Comparison of ENCODE assay signal across 10 cellular contexts in the genomic region with DNA sequence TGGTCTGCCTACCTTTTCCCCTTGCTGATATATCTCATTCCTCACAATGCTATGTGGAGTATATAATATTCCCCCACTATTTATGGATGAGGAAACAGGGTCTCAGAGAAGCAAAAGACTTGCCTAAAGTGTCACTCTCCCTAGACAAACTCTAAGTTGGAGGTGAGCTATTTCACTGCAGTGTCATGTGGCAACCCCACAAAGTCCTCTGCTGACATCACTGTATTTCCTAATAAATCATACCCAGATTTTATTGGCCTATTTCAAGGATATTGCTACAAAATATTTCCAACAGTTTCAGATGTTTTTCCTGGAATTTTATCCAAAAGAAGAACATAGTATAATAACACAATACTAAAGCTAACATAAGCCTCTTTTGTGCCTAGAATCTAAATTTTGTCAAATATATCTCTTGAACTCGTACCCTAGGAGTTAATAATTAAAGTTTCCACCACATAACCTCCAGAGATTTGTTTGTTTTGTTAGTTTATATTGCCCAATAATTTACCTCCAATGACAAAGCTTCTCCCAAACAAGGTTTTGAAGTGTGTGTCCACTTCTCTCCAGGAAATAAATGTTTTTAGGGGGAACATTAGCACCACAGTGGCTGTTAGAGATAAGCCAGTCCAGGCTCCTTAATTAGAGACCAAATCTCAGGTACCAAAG.
"Had no signal": no experiment of that assay in that cellular context is flagged by ENCODE, and none has a peak within 500 bp of the region (broad histone marks: within the 10 kb centered on the region; RNA-seq: fewer than 3 reads in every experiment).

No MANE protein-coding gene starts in this region.

- H3K4me3 ChIP-seq: GM23248, HAP-1, K562 had no signal

- ATAC-seq: HCT116, K562 had no signal

- DNase-seq: GM23248, GOT3, H7, HFFc6, IMR-90, KG1 had no signal

- H3K36me3 ChIP-seq: HAP-1 had no signal

- H3K9me3 ChIP-seq: HAP-1 had no signal

- FAIRE-seq: K562 had no signal

- H3K27ac ChIP-seq: GM23248, HL-60 had no signal

- H3K4me1 ChIP-seq: HAP-1 had no signal
